In genomic region chr4:75016472-75016871, GRCh38 we compare ENCODE assay signal across 19 cellular contexts.
DNase-seq lines count a peak whose midpoint lies in the region; ATAC-seq and TF ChIP-seq lines count a peak whose summit lies in the region.
"Had no signal": no experiment of that assay in that cellular context is flagged by ENCODE, and none has a peak within 500 bp of the region (broad histone marks: within the 10 kb centered on the region; RNA-seq: fewer than 3 reads in every experiment).

No MANE protein-coding gene starts in this region.

- H3K9me3 ChIP-seq in PC-3 (ENCODE audit: low read length), result no peaks in the 10 kb centered on the region
- H3K9me3 ChIP-seq in gastrocnemius medialis, result no peaks in the 10 kb centered on the region
- no peaks in the 10 kb centered on the region for H3K9me3 ChIP-seq in gastroesophageal sphincter

- no peaks in the 10 kb centered on the region for H3K36me3 ChIP-seq in PC-3 (ENCODE audit: low read depth, low read length)
- no peaks in the 10 kb centered on the region for H3K36me3 ChIP-seq in gastrocnemius medialis
- peaks cover 0 to 13% of the 10 kb centered on the region in 2 donors for H3K36me3 ChIP-seq in gastroesophageal sphincter

- no peak for TF ChIP-seq CTCF in PC-3 (conservative IDR thresholded peaks at IDR 0.05; ENCODE audit: low read depth, low read length)
- TF ChIP-seq CTCF in gastrocnemius medialis (IDR thresholded peaks at IDR 0.05 in 4 of 5, conservative IDR thresholded peaks at IDR 0.05 in 1 of 5), result no peak
- TF ChIP-seq CTCF in gastroesophageal sphincter (IDR thresholded peaks at IDR 0.05), result no peak

- TF ChIP-seq POLR2A in gastrocnemius medialis (IDR thresholded peaks at IDR 0.05), result no peak
- TF ChIP-seq POLR2A in gastroesophageal sphincter (IDR thresholded peaks at IDR 0.05), result no peak

- intact Hi-C loops in PC-3 (cut with micrococcal nuclease) (no loop called here), Right ventricle myocardium superior (cut with DNase I) (no loop called here), gastrocnemius medialis (cut with DNase I; ENCODE audit: low total_unique reads) (loop anchor here (5.0 to 10.0 kb wide), 2 partner anchors 84 to 98 kb away; partner anchors contain the start of gene PARM1)

- peaks cover 25% of the 10 kb centered on the region for H3K4me1 ChIP-seq in PC-3 (ENCODE audit: insufficient read depth, low read length)
- peaks cover 6 to 19% of the 10 kb centered on the region in 2 donors for H3K4me1 ChIP-seq in gastrocnemius medialis
- no peaks in the 10 kb centered on the region for H3K4me1 ChIP-seq in gastroesophageal sphincter

- CTCF ChIA-PET in PC-3 (lab: Charles Lee), result no interaction called here

- no peak overlapping the region for H2AFZ ChIP-seq in PC-3 (ENCODE audit: low read length)

- ATAC-seq in PC-3, result no peak; the same call in 1 of the 2 replicates
- ATAC-seq in Right ventricle myocardium superior (ENCODE audit: poor library complexity), result peak; percentile 74
- peak; percentile 45 to 71 for ATAC-seq in gastrocnemius medialis
- no peak for ATAC-seq in gastroesophageal sphincter
- no peak for ATAC-seq in HG03108 (IDR thresholded peaks at IDR 0.05; ENCODE audit: unreplicated experiment)

- no peaks in the 10 kb centered on the region for H3F3A ChIP-seq in PC-3 (ENCODE audit: low read length, unreplicated experiment)

- BruUV-seq in PC-3 (replicated peaks; lab: Mats Ljungman, UMichigan), result no TSS peak

- no peak overlapping the region for H3K4me3 ChIP-seq in PC-3 (ENCODE audit: low read length)
- no peak overlapping the region for H3K4me3 ChIP-seq in gastrocnemius medialis
- no peak overlapping the region for H3K4me3 ChIP-seq in gastroesophageal sphincter

- H3K9ac ChIP-seq in PC-3 (ENCODE audit: low read length), result no peak overlapping the region

- H4K20me1 ChIP-seq in PC-3 (ENCODE audit: low read length), result no peaks in the 10 kb centered on the region

- TF ChIP-seq EP300 in gastroesophageal sphincter (IDR thresholded peaks at IDR 0.05), result no peak

- in situ Hi-C loops in gastrocnemius medialis (cut with MboI; ENCODE audit: low sequenced_read_pairs in 4 of 4), result no loop called here

- H3K4me2 ChIP-seq in PC-3 (ENCODE audit: low read length), result peak overlapping the region; percentile 58; the same call in 1 of the 2 replicates

- POLR2A ChIA-PET in PC-3 (lab: Charles Lee; ENCODE audit: unreplicated experiment), result no interaction called here

- 61 to 71% methylated on average over 4 to 6 of the region's 6 CpGs for WGBS in gastroesophageal sphincter (ENCODE audit: low coverage in 1 of 2), 2 donors

- no peaks in the 10 kb centered on the region for H3K9me2 ChIP-seq in PC-3 (replicated peaks; ENCODE audit: low read length)

- H3K79me2 ChIP-seq in PC-3 (ENCODE audit: low read length), result no peaks in the 10 kb centered on the region

- H3K27ac ChIP-seq in PC-3 (ENCODE audit: low read length) (0 out of 2 replicates have a peak overlapping the region, but pooled peaks have one; percentile 14), gastrocnemius medialis (peak overlapping the region in 1 of 4 donors; percentile 70), gastroesophageal sphincter (no peak overlapping the region)
- H3K27ac ChIP-seq: C4-2B, RWPE1 had no signal

- H3K27me3 ChIP-seq in PC-3 (ENCODE audit: low read length) (no peaks in the 10 kb centered on the region), gastrocnemius medialis (no peaks in the 10 kb centered on the region), gastroesophageal sphincter (no peaks in the 10 kb centered on the region)

- DNase-seq in PC-3 (peak; percentile 54), Right ventricle myocardium superior (no peak), islet precursor cell (peak; percentile 57), gastrocnemius medialis (no peak), NCI-H2107 treated with DMSO at 0.1 percent for 48 hours (lab: John Stamatoyannopoulos, UW; ENCODE audit: unreplicated experiment) (no peak)
- no peak for DNase-seq in activated CD8-positive, alpha-beta memory T cell treated with anti-CD3 and anti-CD28 coated beads for 24 hours
- DNase-seq: DMS 273 treated with DMSO at 0.1 percent for 48 hours, GDM1, HFFc6, Kasumi-1, MM.1S, NCI-H1105, NCI-H187, NCI-H345, NCI-H526 treated with DMSO at 0.1 percent for 48 hours had no signal

Comparison
In these comparisons a context has a peak if more than half of its experiments do, and no peak if none do; other contexts are left out.
1. ATAC-seq: peak in Right ventricle myocardium superior (single experiment) and gastrocnemius medialis (2 of 2); none in PC-3 (single experiment), gastroesophageal sphincter (single experiment) and HG03108 (single experiment).
2. DNase-seq: peak in PC-3 (single experiment) and islet precursor cell (single experiment); none in Right ventricle myocardium superior (single experiment), gastrocnemius medialis (0 of 2), activated CD8-positive, alpha-beta memory T cell treated with anti-CD3 and anti-CD28 coated beads for 24 hours (single experiment) and NCI-H2107 treated with DMSO at 0.1 percent for 48 hours (single experiment).